Comparison of ENCODE assay signal across 8 cellular contexts in genomic region chr20:49982346-49983122, GRCh38. TPM values are rescaled to one million over a fixed set of nuclear protein-coding genes. Genes with fewer than 3 reads are reported as not detected.
A peak's percentile ranks its signal among the peaks of the same experiment; 100 is the strongest.
DNase-seq lines count a peak whose midpoint lies in the region; TF ChIP-seq lines count a peak whose summit lies in the region.

Gene SNAI1 (plus strand): TSS chr20:49982980. CDS start chr20:49983060, 80 bp downstream.

- H3K27ac ChIP-seq in cardiac muscle cell (no peak within 1 kb of the TSS), tibial nerve (peak within 1 kb of the TSS; percentile 43 to 95 (median 77))

- peaks cover 3% of the 10 kb centered on the region for H3K36me3 Mint-ChIP-seq in activated naive CD8-positive, alpha-beta T cell treated with anti-CD3 and anti-CD28 coated beads for 36 hours

- H3K36me3 ChIP-seq in cardiac muscle cell (no peaks in the 10 kb centered on the region), tibial nerve (peaks cover 0 to 5% (median 0%) of the 10 kb centered on the region in 3 donors)

- WGBS in tibial nerve, 2 donors, result 8 to 11% methylated on average over 20 to 26 of the region's 90 CpGs

- H3K27me3 Mint-ChIP-seq in activated naive CD8-positive, alpha-beta T cell treated with anti-CD3 and anti-CD28 coated beads for 36 hours, result peaks cover 5% of the 10 kb centered on the region

- TF ChIP-seq EP300 in tibial nerve (IDR thresholded peaks at IDR 0.05), result peak in 1 of 2 donors; percentile 97

- peak; percentile 65 to 84 for TF ChIP-seq POLR2A in tibial nerve (IDR thresholded peaks at IDR 0.05)

- peak within 1 kb of the TSS; percentile 66 for H3K27ac Mint-ChIP-seq in activated naive CD8-positive, alpha-beta T cell treated with anti-CD3 and anti-CD28 coated beads for 36 hours

- H3K4me1 ChIP-seq in cardiac muscle cell (ENCODE audit: low read depth) (peaks cover 12% of the 10 kb centered on the region), tibial nerve (peaks cover 0 to 77% (median 30%) of the 10 kb centered on the region in 4 donors)

- TF ChIP-seq CTCF in HFF-Myc (IDR thresholded peaks at IDR 0.05; ENCODE audit: low read depth, low read length, missing control alignments), result peak; percentile 48
- TF ChIP-seq CTCF in cardiac muscle cell (IDR thresholded peaks at IDR 0.05; ENCODE audit: low read depth, low read length), result peak; percentile 52
- peak in 4 of 5 experiments; percentile 45 to 84 (median 62) for TF ChIP-seq CTCF in tibial nerve (IDR thresholded peaks at IDR 0.05)

- DNase-seq in GM03348 (ENCODE audit: low spot score), result peak; percentile 98
- no peak for DNase-seq in HFF-Myc (ENCODE audit: extremely low read depth, low read depth)
- DNase-seq in NCI-H1092 (lab: John Stamatoyannopoulos, UW), result peak; percentile 86
- DNase-seq in SKM-1 (lab: John Stamatoyannopoulos, UW; ENCODE audit: unreplicated experiment), result peak; percentile 80
- peak; percentile 88 for DNase-seq in activated naive CD8-positive, alpha-beta T cell treated with anti-CD3 and anti-CD28 coated beads for 36 hours
- peak; percentile 89 to 93 for DNase-seq in cardiac muscle cell (ENCODE audit: low read depth in 1 of 2, low spot score in 1 of 2)
- DNase-seq in pons (ENCODE audit: low spot score), result peak; percentile 71
- peak; percentile 45 to 51 for DNase-seq in tibial nerve (ENCODE audit: low spot score in 2 of 2)

- peak within 1 kb of the TSS; percentile 94 for H3K4me3 ChIP-seq in HFF-Myc (replicated peaks; ENCODE audit: low read depth, low read length)
- peak within 1 kb of the TSS; percentile 62 for H3K4me3 ChIP-seq in cardiac muscle cell
- peak within 1 kb of the TSS; percentile 54 to 61 (median 56) for H3K4me3 ChIP-seq in tibial nerve

- H3K4me1 Mint-ChIP-seq in activated naive CD8-positive, alpha-beta T cell treated with anti-CD3 and anti-CD28 coated beads for 36 hours, result peaks cover 26% of the 10 kb centered on the region

- H3K27me3 ChIP-seq in cardiac muscle cell, result no peaks in the 10 kb centered on the region
- no peaks in the 10 kb centered on the region for H3K27me3 ChIP-seq in tibial nerve

- no peaks in the 10 kb centered on the region for H3K9me3 Mint-ChIP-seq in activated naive CD8-positive, alpha-beta T cell treated with anti-CD3 and anti-CD28 coated beads for 36 hours

- H3K9me3 ChIP-seq in cardiac muscle cell (ENCODE audit: low read depth), result no peaks in the 10 kb centered on the region
- H3K9me3 ChIP-seq in tibial nerve, result no peaks in the 10 kb centered on the region

- peak within 1 kb of the TSS; percentile 73 for H3K4me3 Mint-ChIP-seq in activated naive CD8-positive, alpha-beta T cell treated with anti-CD3 and anti-CD28 coated beads for 36 hours

RNA-seq across cellular contexts. Expression of gene SNAI1, which starts in this region (rescaled TPM):
- total RNA-seq in activated naive CD8-positive, alpha-beta T cell treated with anti-CD3 and anti-CD28 coated beads for 36 hours, result under 1 TPM; 0.82 to 0.93 TPM
- total RNA-seq in cardiac muscle cell, result 6.3 and 13.4 TPM in 2 replicates
- polyA plus RNA-seq in cardiac muscle cell, result 7.8 and 12.7 TPM in 2 replicates
- 10 to 100 TPM in 1 of 4 donors, 1 to 10 TPM in 3; 4.2 to 14.4 (median 6.0) TPM for total RNA-seq in tibial nerve

Comparison
In these comparisons a context has a peak if more than half of its experiments do, and no peak if none do; other contexts are left out.
1. Peak in DNase-seq in activated naive CD8-positive, alpha-beta T cell treated with anti-CD3 and anti-CD28 coated beads for 36 hours; RNA of the gene not detected or under 1 TPM.